32 cellular contexts compared by ENCODE assay signal in genomic region chr1:227726318-227726717, GRCh38.
"Had no signal": no experiment of that assay in that cellular context is flagged by ENCODE, and none has a peak within 500 bp of the region (broad histone marks: within the 10 kb centered on the region; RNA-seq: fewer than 3 reads in every experiment).

No MANE protein-coding gene starts in this region.

- H3K4me3 ChIP-seq: ascending aorta, cardiac muscle cell had no signal

- ATAC-seq: activated CD8-positive, alpha-beta T cell treated with anti-CD3 and anti-CD28 coated beads for 36 hours; activated naive CD8-positive, alpha-beta T cell treated with anti-CD3 and anti-CD28 coated beads, Interleukin-2, amount 50 U/mL, for 24 hours had no signal

- H3K27me3 ChIP-seq: ascending aorta, cardiac muscle cell had no signal

- DNase-seq: activated B cell treated with CpG ODN at 0.5 μM for 24 hours; activated CD4-positive, alpha-beta memory T cell treated with anti-CD3 and anti-CD28 coated beads for 36 hours; activated CD4-positive, alpha-beta T cell treated with anti-CD3 and anti-CD28 coated beads for 4 hours; activated CD4-positive, alpha-beta T cell treated with anti-CD3 and anti-CD28 coated beads, Interleukin-2, amount 10 ng/mL, durations not matched to agents 24 days and 14 days; activated CD4-positive, alpha-beta T cell treated with anti-CD3 and anti-CD28 coated beads, Interleukin-2, amount 50 U/mL, for 1 hour; activated CD4-positive, alpha-beta T cell treated with anti-CD3 and anti-CD28 coated beads, Interleukin-2, amount 50 U/mL, for 4 hours; activated CD4-positive, CD25-positive, alpha-beta regulatory T cell treated with anti-CD3 and anti-CD28 coated beads, Interleukin-2, amount 50 U/mL, for 72 hours; activated CD8-positive, alpha-beta memory T cell treated with anti-CD3 and anti-CD28 coated beads, Interleukin-2, amount 50 U/mL, for 4 hours; activated CD8-positive, alpha-beta T cell treated with anti-CD3 and anti-CD28 coated beads for 36 hours; activated effector memory CD4-positive, alpha-beta T cell treated with Interleukin-2 at 50 U/mL for 16 hours; activated gamma-delta T cell; activated naive CD4-positive, alpha-beta T cell treated with anti-CD3 and anti-CD28 coated beads, Interleukin-2, amount 10 ng/mL, durations not matched to agents 7 days and 5 days; activated naive CD4-positive, alpha-beta T cell treated with Interleukin-2 at 50 U/mL for 16 hours; activated naive CD8-positive, alpha-beta T cell treated with anti-CD3 and anti-CD28 coated beads, Interleukin-2, amount 10 ng/mL, durations not matched to agents 7 days and 5 days; activated naive CD8-positive, alpha-beta T cell treated with anti-CD3 and anti-CD28 coated beads, Interleukin-2, amount 50 U/mL, for 24 hours; activated T-cell treated with anti-CD3 and anti-CD28 coated beads for 4 hours; activated T-cell treated with anti-CD3 and anti-CD28 coated beads, Interleukin-2, amount 50 U/mL, for 1 hour; activated T-cell treated with anti-CD3 and anti-CD28 coated beads, Interleukin-2, amount 50 U/mL, for 48 hours; amygdala; anterior cingulate cortex; caudate nucleus; T-helper 1 cell; T-helper 2 cell; T-helper 9 cell had no signal

- H3K36me3 ChIP-seq: cardiac muscle cell had no signal

- H3K27me3 Mint-ChIP-seq: activated naive CD8-positive, alpha-beta T cell had no signal

- H3K4me3 Mint-ChIP-seq: activated CD4-positive, alpha-beta memory T cell treated with anti-CD3 and anti-CD28 coated beads for 36 hours; activated CD4-positive, alpha-beta T cell treated with anti-CD3 and anti-CD28 coated beads, Interleukin-2, amount 10 ng/mL, durations not matched to agents 24 days and 14 days; activated CD8-positive, alpha-beta T cell treated with anti-CD3 and anti-CD28 coated beads for 36 hours; activated naive CD4-positive, alpha-beta T cell treated with anti-CD3 and anti-CD28 coated beads, Interleukin-2, amount 10 ng/mL, durations not matched to agents 7 days and 5 days; activated naive CD8-positive, alpha-beta T cell treated with anti-CD3 and anti-CD28 coated beads, Interleukin-2, amount 10 ng/mL, durations not matched to agents 7 days and 5 days; activated naive CD8-positive, alpha-beta T cell treated with anti-CD3 and anti-CD28 coated beads, Interleukin-2, amount 50 U/mL, for 24 hours; T-helper 1 cell treated with Interleukin-12 subunit alpha and Interleukin-12 subunit beta and Interleukin-4 antibody, amounts not matched to agents 30 μg/mL and 1 μg/mL, for 36 hours; T-helper 2 cell treated with Interferon-gamma antibody and Interleukin-4, amounts not matched to agents 5 μg/mL and 100 μg/mL, for 36 hours had no signal

- H3K27ac ChIP-seq: ascending aorta, cardiac muscle cell, VCaP had no signal

- H3K27ac Mint-ChIP-seq: activated CD4-positive, alpha-beta memory T cell treated with anti-CD3 and anti-CD28 coated beads for 36 hours; activated CD4-positive, alpha-beta T cell treated with anti-CD3 and anti-CD28 coated beads, Interleukin-2, amount 10 ng/mL, durations not matched to agents 24 days and 14 days; activated CD8-positive, alpha-beta T cell treated with anti-CD3 and anti-CD28 coated beads for 36 hours; activated naive CD4-positive, alpha-beta T cell treated with anti-CD3 and anti-CD28 coated beads, Interleukin-2, amount 10 ng/mL, durations not matched to agents 7 days and 5 days; activated naive CD4-positive, alpha-beta T cell treated with anti-CD3 and anti-CD28 coated beads, Interleukin-2, amount 50 U/mL, for 24 hours; activated naive CD8-positive, alpha-beta T cell; activated naive CD8-positive, alpha-beta T cell treated with anti-CD3 and anti-CD28 coated beads, Interleukin-2, amount 10 ng/mL, durations not matched to agents 7 days and 5 days; activated naive CD8-positive, alpha-beta T cell treated with anti-CD3 and anti-CD28 coated beads, Interleukin-2, amount 50 U/mL, for 24 hours; activated T-helper 2 cell treated with anti-CD3 and anti-CD28 coated beads, Interferon-gamma antibody, Interleukin-2, Interleukin-4, amounts not matched to agents 10 μg/mL and 5 μg/mL and 100 μg/mL, durations not matched to agents 14 hours and 24 hours and 36 hours; T-helper 1 cell treated with Interleukin-12 subunit alpha and Interleukin-12 subunit beta and Interleukin-4 antibody, amounts not matched to agents 30 μg/mL and 1 μg/mL, for 36 hours; T-helper 2 cell treated with Interferon-gamma antibody and Interleukin-4, amounts not matched to agents 5 μg/mL and 100 μg/mL, for 36 hours had no signal
